8 cellular contexts compared by ENCODE assay signal in genomic region chr9:35071814-35072460, GRCh38. TPM values are rescaled to one million over a fixed set of nuclear protein-coding genes. Genes with fewer than 3 reads are reported as not detected.
DNase-seq lines count a peak whose midpoint lies in the region; ATAC-seq lines count a peak whose summit lies in the region.

No MANE protein-coding gene starts in this region.

- H3K27ac ChIP-seq in CD4-positive, CD25-positive, alpha-beta regulatory T cell (ENCODE audit: insufficient read depth, low read length, poor library complexity, severe bottlenecking): peak overlapping the region; percentile 97
- H3K27ac ChIP-seq in mesendoderm (ENCODE audit: low read depth, low read length): peak overlapping the region; percentile 96

- DNase-seq in CD4-positive, CD25-positive, alpha-beta regulatory T cell: peak; percentile 73 to 86 (median 77)
- DNase-seq in NCI-H748 (lab: John Stamatoyannopoulos, UW; ENCODE audit: unreplicated experiment) (peak; percentile 90), mesendoderm (peak; percentile 95)
- DNase-seq in activated CD8-positive, alpha-beta memory T cell treated with anti-CD3 and anti-CD28 coated beads for 24 hours: peak; percentile 90
- DNase-seq in effector memory CD8-positive, alpha-beta T cell: peak; percentile 63 to 70 (median 69)
- peak; percentile 64 for DNase-seq in stimulated activated CD8-positive, alpha-beta memory T cell treated with anti-CD3 and anti-CD28 coated beads, Interleukin-12 subunit alpha, Interleukin-12 subunit beta, amount 100 ng/mL, for 4 hours (ENCODE audit: low read depth)

- no peak overlapping the region for H2BK15ac ChIP-seq in mesendoderm (replicated peaks; ENCODE audit: low read depth)

- peaks cover 23% of the 10 kb centered on the region for H3K36me3 Mint-ChIP-seq in CD4-positive, CD25-positive, alpha-beta regulatory T cell
- peaks cover 45% of the 10 kb centered on the region for H3K36me3 Mint-ChIP-seq in effector memory CD8-positive, alpha-beta T cell (ENCODE audit: insufficient read depth)

- peak overlapping the region; percentile 99 for H3K9ac ChIP-seq in mesendoderm (ENCODE audit: low read length)

- no peaks in the 10 kb centered on the region for H3K27me3 Mint-ChIP-seq in CD4-positive, CD25-positive, alpha-beta regulatory T cell
- no peaks in the 10 kb centered on the region for H3K27me3 Mint-ChIP-seq in effector memory CD8-positive, alpha-beta T cell

- no peak overlapping the region for H4K8ac ChIP-seq in mesendoderm (ENCODE audit: low read depth, low read length)

- no peak overlapping the region for H2BK120ac ChIP-seq in mesendoderm (ENCODE audit: low read depth, low read length)

- H3K9me3 Mint-ChIP-seq in CD4-positive, CD25-positive, alpha-beta regulatory T cell: no peaks in the 10 kb centered on the region
- no peaks in the 10 kb centered on the region for H3K9me3 Mint-ChIP-seq in effector memory CD8-positive, alpha-beta T cell

- peak overlapping the region; percentile 75 for H3K4me2 ChIP-seq in mesendoderm (ENCODE audit: low read length)

- H3K4me1 Mint-ChIP-seq in CD4-positive, CD25-positive, alpha-beta regulatory T cell: peaks cover 15 to 62% (median 48%) of the 10 kb centered on the region in 4 donors
- H3K4me1 Mint-ChIP-seq in effector memory CD8-positive, alpha-beta T cell (ENCODE audit: low read depth in 2 of 2): peaks cover 46 to 47% of the 10 kb centered on the region in 2 donors

- H3K18ac ChIP-seq in mesendoderm (ENCODE audit: low read length): peak overlapping the region; percentile 86

- H3K79me1 ChIP-seq in mesendoderm (ENCODE audit: low read length): peaks cover 14% of the 10 kb centered on the region

- ATAC-seq in CD4-positive, CD25-positive, alpha-beta regulatory T cell (ENCODE audit: low read depth in 2 of 2): peak; percentile 43 to 51
- ATAC-seq in GM19324 (IDR thresholded peaks at IDR 0.05; ENCODE audit: low FRiP score, unreplicated experiment) (peak; percentile 64), HG03457 (IDR thresholded peaks at IDR 0.05; ENCODE audit: unreplicated experiment) (peak; percentile 33)
- ATAC-seq in effector memory CD8-positive, alpha-beta T cell (replicated peaks): peak; percentile 60

- peak overlapping the region; percentile 76 for H2BK5ac ChIP-seq in mesendoderm (ENCODE audit: low read length)

- peak overlapping the region; percentile 86 to 98 (median 90) for H3K4me3 Mint-ChIP-seq in CD4-positive, CD25-positive, alpha-beta regulatory T cell
- peak overlapping the region; percentile 91 to 92 for H3K4me3 Mint-ChIP-seq in effector memory CD8-positive, alpha-beta T cell

- no peaks in the 10 kb centered on the region for H3K9me3 ChIP-seq in CD4-positive, CD25-positive, alpha-beta regulatory T cell (ENCODE audit: control insufficient read depth in 2 of 2, low read length in 2 of 2)

- H4K5ac ChIP-seq in mesendoderm (ENCODE audit: low read length): no peak overlapping the region

- peaks cover 42% of the 10 kb centered on the region for H3K4me1 ChIP-seq in CD4-positive, CD25-positive, alpha-beta regulatory T cell (ENCODE audit: control insufficient read depth, insufficient read depth, low read length, poor library complexity, severe bottlenecking)
- peaks cover 12% of the 10 kb centered on the region for H3K4me1 ChIP-seq in mesendoderm (ENCODE audit: control insufficient read depth, low read depth, low read length)

- H3K36me3 ChIP-seq in CD4-positive, CD25-positive, alpha-beta regulatory T cell (ENCODE audit: control insufficient read depth, insufficient read depth, low read length): peaks cover 32% of the 10 kb centered on the region
- H3K36me3 ChIP-seq in mesendoderm (ENCODE audit: control insufficient read depth, insufficient read depth, low read length): peaks cover 26% of the 10 kb centered on the region

- no CpG with 5 or more reads among the region's 79 CpGs for WGBS in mesendoderm (ENCODE audit: extremely low coverage, insufficient coverage, low lambda C conversion rate)

- H3K4me3 ChIP-seq in CD4-positive, CD25-positive, alpha-beta regulatory T cell (ENCODE audit: low read depth, low read length): peak overlapping the region; percentile 96
- peak overlapping the region; percentile 99 for H3K4me3 ChIP-seq in mesendoderm (ENCODE audit: low read length)

- H2AK5ac ChIP-seq in mesendoderm (ENCODE audit: low read length): no peak overlapping the region

- H3K27ac Mint-ChIP-seq in CD4-positive, CD25-positive, alpha-beta regulatory T cell: peak overlapping the region; percentile 95 to 98 (median 95)
- peak overlapping the region; percentile 86 to 95 for H3K27ac Mint-ChIP-seq in effector memory CD8-positive, alpha-beta T cell

- peak overlapping the region; percentile 7 for H3K23ac ChIP-seq in mesendoderm (ENCODE audit: low read length)

- H3K56ac ChIP-seq in mesendoderm (ENCODE audit: low read length): peak overlapping the region; percentile 99

- H3K79me2 ChIP-seq in mesendoderm (ENCODE audit: control insufficient read depth, insufficient read depth, low read length): peaks cover 53% of the 10 kb centered on the region

- no peaks in the 10 kb centered on the region for H3K27me3 ChIP-seq in CD4-positive, CD25-positive, alpha-beta regulatory T cell (ENCODE audit: control insufficient read depth, insufficient read depth, low read length)
- H3K27me3 ChIP-seq in mesendoderm (ENCODE audit: insufficient read depth, low read length, poor library complexity): no peaks in the 10 kb centered on the region

- peak overlapping the region; percentile 64 for H3K4ac ChIP-seq in mesendoderm (ENCODE audit: low read depth, low read length)

RNA-seq across cellular contexts. Expression of gene VCP, which starts 0.5 kb away (rescaled TPM):
- total RNA-seq in CD4-positive, CD25-positive, alpha-beta regulatory T cell: 259 TPM
- 100 to 1,000 TPM; 205 to 260 (median 237) TPM for polyA plus RNA-seq in CD4-positive, CD25-positive, alpha-beta regulatory T cell
- polyA plus RNA-seq in mesendoderm (2013, experiment 1 of 2): 163 TPM
- 162 TPM for polyA plus RNA-seq in mesendoderm (2013, experiment 2 of 2)

RNA-seq across cellular contexts. Expression of gene FANCG, which starts 7.8 kb away (rescaled TPM):
- 23.7 TPM for total RNA-seq in CD4-positive, CD25-positive, alpha-beta regulatory T cell
- polyA plus RNA-seq in CD4-positive, CD25-positive, alpha-beta regulatory T cell: 10 to 100 TPM in 2 of 4 donors, 1 to 10 TPM in 2; 8.6 to 12.8 (median 9.6) TPM
- polyA plus RNA-seq in mesendoderm (2013, experiment 1 of 2): 49.3 TPM
- polyA plus RNA-seq in mesendoderm (2013, experiment 2 of 2): 50.2 TPM

RNA-seq across cellular contexts. Expression of gene PIGO, which starts 24.5 kb away (rescaled TPM):
- 18.3 TPM for total RNA-seq in CD4-positive, CD25-positive, alpha-beta regulatory T cell
- polyA plus RNA-seq in CD4-positive, CD25-positive, alpha-beta regulatory T cell: 10 to 100 TPM; 22.0 to 31.5 (median 26.4) TPM
- polyA plus RNA-seq in mesendoderm (2013, experiment 1 of 2): 10.3 TPM
- 10.0 TPM for polyA plus RNA-seq in mesendoderm (2013, experiment 2 of 2)

RNA-seq across cellular contexts. Expression of gene STOML2, which starts 31.0 kb away (rescaled TPM):
- total RNA-seq in CD4-positive, CD25-positive, alpha-beta regulatory T cell: 35.7 TPM
- polyA plus RNA-seq in CD4-positive, CD25-positive, alpha-beta regulatory T cell: 100 to 1,000 TPM in 1 of 4 donors, 10 to 100 TPM in 3; 87.6 to 107 (median 93.7) TPM
- polyA plus RNA-seq in mesendoderm (2013, experiment 1 of 2): 156 TPM
- polyA plus RNA-seq in mesendoderm (2013, experiment 2 of 2): 157 TPM

RNA-seq across cellular contexts. Expression of gene ATOSB, which starts 43.7 kb away (rescaled TPM):
- 7.2 TPM for total RNA-seq in CD4-positive, CD25-positive, alpha-beta regulatory T cell
- polyA plus RNA-seq in CD4-positive, CD25-positive, alpha-beta regulatory T cell: 1 to 10 TPM; 2.1 to 5.1 (median 3.5) TPM
- 6.3 TPM for polyA plus RNA-seq in mesendoderm (2013, experiment 1 of 2)
- 6.4 TPM for polyA plus RNA-seq in mesendoderm (2013, experiment 2 of 2)

Comparison
In these comparisons a context has a peak if more than half of its experiments do, and no peak if none do; other contexts are left out.
1. Peak in every context shown above with its lines: DNase-seq, ATAC-seq, H3K4me3 ChIP-seq and H3K27ac ChIP-seq.